In genomic region chr7:29871787-29872398, GRCh38 we compare ENCODE assay signal across 18 cellular contexts.
DNase-seq lines count a peak whose midpoint lies in the region; FAIRE-seq and TF ChIP-seq lines count a peak whose summit lies in the region.
"Had no signal": no experiment of that assay in that cellular context is flagged by ENCODE, and none has a peak within 500 bp of the region (broad histone marks: within the 10 kb centered on the region; RNA-seq: fewer than 3 reads in every experiment).

No MANE protein-coding gene starts in this region.

- H3K9me1 ChIP-seq in endothelial cell of umbilical vein (replicated peaks; ENCODE audit: control insufficient read depth, extremely low read depth, insufficient read depth, low read length), result no peaks in the 10 kb centered on the region

- FAIRE-seq in endothelial cell of umbilical vein (lab: Jason Lieb, UNC), result no peak
- FAIRE-seq: frontal cortex, GM12878 had no signal

- no peak overlapping the region for H3K27ac ChIP-seq in endothelial cell of umbilical vein (ENCODE audit: insufficient read depth, low read depth, low read length)
- H3K27ac ChIP-seq: body of pancreas, KMS-11, neural progenitor cell, uterus, WERI-Rb-1 had no signal

- H3K27me3 ChIP-seq in endothelial cell of umbilical vein (ENCODE audit: control insufficient read depth in 2 of 2, insufficient read depth in 2 of 2, low read length in 2 of 2), result peaks cover 11% of the 10 kb centered on the region in 2 experiments
- H3K27me3 ChIP-seq: body of pancreas, neural progenitor cell, uterus had no signal

- H3K4me3 ChIP-seq in endothelial cell of umbilical vein (replicated peaks in 1 of 3; ENCODE audit: insufficient read depth in 1 of 3, low read depth in 1 of 3, low read length in 3 of 3), result no peak overlapping the region
- H3K4me3 ChIP-seq: body of pancreas, GM12878, neural progenitor cell, uterus had no signal

- intact Hi-C loops in endothelial cell of umbilical vein (cut with micrococcal nuclease), result loop anchor here (2.0 kb wide), 1 partner anchor 123 kb away; no protein-coding TSS in a partner anchor

- H2AFZ ChIP-seq in endothelial cell of umbilical vein (ENCODE audit: low read depth, low read length), result no peak overlapping the region
- H2AFZ ChIP-seq: neural progenitor cell had no signal

- no peak for TF ChIP-seq CTCF in endothelial cell of umbilical vein (IDR thresholded peaks at IDR 0.05; ENCODE audit: extremely low read depth in 1 of 2, insufficient read depth in 1 of 2, low read depth in 1 of 2, low read length in 2 of 2)

- no peaks in the 10 kb centered on the region for H3K36me3 ChIP-seq in endothelial cell of umbilical vein (ENCODE audit: control insufficient read depth in 2 of 2, extremely low read depth in 1 of 2, insufficient read depth in 2 of 2, low read length in 2 of 2)
- H3K36me3 ChIP-seq: neural progenitor cell, uterus, WERI-Rb-1 had no signal

- DNase-seq in EH (ENCODE audit: low read depth), result peak; percentile 91
- DNase-seq in MV-4-11 (lab: John Stamatoyannopoulos, UW), result peak; percentile 38
- DNase-seq in endothelial cell of umbilical vein (ENCODE audit: low read depth, low spot score), result peak; percentile 57
- DNase-seq in pulmonary artery endothelial cell (ENCODE audit: low read depth, low spot score), result peak; percentile 26
- DNase-seq in NCI-H2171 (lab: John Stamatoyannopoulos, UW), result no peak
- DNase-seq in NCI-H1105 treated with DMSO at 0.1 percent for 48 hours (lab: John Stamatoyannopoulos, UW), result no peak
- DNase-seq in LoVo (ENCODE audit: low spot score), result no peak
- DNase-seq: activated effector memory CD4-positive, alpha-beta T cell treated with Interleukin-2 at 50 U/mL for 16 hours; body of pancreas; CD4-positive, alpha-beta memory T cell; NCI-H1930; NCI-H524 treated with DMSO at 0.1 percent for 48 hours; uterus; WERI-Rb-1 had no signal

- H3K4me2 ChIP-seq in endothelial cell of umbilical vein (ENCODE audit: insufficient read depth, low read length), result no peak overlapping the region
- H3K4me2 ChIP-seq: KMS-11, neural progenitor cell had no signal

- no peak for TF ChIP-seq POLR2A in endothelial cell of umbilical vein (IDR thresholded peaks at IDR 0.05; ENCODE audit: low read depth, low read length)

- H3K9ac ChIP-seq in endothelial cell of umbilical vein (replicated peaks; ENCODE audit: extremely low read depth, insufficient read depth, low read length), result no peak overlapping the region
- H3K9ac ChIP-seq: KMS-11, neural progenitor cell had no signal

- POLR2A ChIA-PET in endothelial cell of umbilical vein (lab: Charles Lee), result no interaction called here

- no peaks in the 10 kb centered on the region for H4K20me1 ChIP-seq in endothelial cell of umbilical vein (replicated peaks; ENCODE audit: control insufficient read depth, extremely low read depth, insufficient read depth, low read length)

- no peaks in the 10 kb centered on the region for H3K9me3 ChIP-seq in endothelial cell of umbilical vein (replicated peaks; ENCODE audit: control insufficient read depth, insufficient read depth, low read length)
- H3K9me3 ChIP-seq: body of pancreas, uterus had no signal

- no peaks in the 10 kb centered on the region for H3K4me1 ChIP-seq in endothelial cell of umbilical vein (ENCODE audit: control insufficient read depth, extremely low read depth, insufficient read depth, low read length)
- H3K4me1 ChIP-seq: body of pancreas, uterus had no signal

- no TSS peak for BruUV-seq in endothelial cell of umbilical vein (replicated peaks; lab: Mats Ljungman, UMichigan)

- H3K79me2 ChIP-seq in endothelial cell of umbilical vein (ENCODE audit: control insufficient read depth, insufficient read depth, low read length), result no peaks in the 10 kb centered on the region

- CTCF ChIA-PET in endothelial cell of umbilical vein (lab: Charles Lee), result interaction anchor here (0.7 to 1.7 kb wide), 4 partner anchors 49 to 236 kb away, joined by 4 to 5 read pairs (median 4); no protein-coding TSS in a partner anchor

- dilution Hi-C loops in endothelial cell of umbilical vein (cut with MboI; ENCODE audit: extremely low pct_ligation_motif_present, low sequenced_read_pairs), result no loop called here

TF ChIP-seq in endothelial cell of umbilical vein, 7 proteins besides CTCF, POLR2A, EP300 and RAD21:
- TF ChIP-seq POLR2AphosphoS5 (IDR thresholded peaks at IDR 0.05; ENCODE audit: insufficient read depth, low read depth, low read length) (no peak), FOS (IDR thresholded peaks at IDR 0.05; ENCODE audit: borderline replicate concordance, insufficient read depth, low read length) (no peak), MYC (IDR thresholded peaks at IDR 0.05; ENCODE audit: low read depth, low read length) (no peak), GATA2 (IDR thresholded peaks at IDR 0.05; ENCODE audit: insufficient read depth, insufficient read length, low read depth, low read length) (no peak), MAX (IDR thresholded peaks at IDR 0.05; ENCODE audit: insufficient read depth, insufficient read length) (no peak), EZH2 (IDR thresholded peaks at IDR 0.05; ENCODE audit: borderline replicate concordance, low read depth, low read length, severe bottlenecking) (no peak), JUN (IDR thresholded peaks at IDR 0.05; ENCODE audit: borderline replicate concordance, insufficient read depth, insufficient read length, low read depth) (no peak)
TF ChIP-seq in endothelial cell of umbilical vein: peak in this region for 0.

Comparison
In these comparisons a context has a peak if more than half of its experiments do, and no peak if none do; other contexts are left out.
1. DNase-seq: peak in EH (single experiment), MV-4-11 (single experiment), endothelial cell of umbilical vein (single experiment) and pulmonary artery endothelial cell (single experiment); none in NCI-H2171 (single experiment), NCI-H1105 treated with DMSO at 0.1 percent for 48 hours (single experiment) and LoVo (single experiment).